29 cellular contexts compared by ENCODE assay signal in the genomic region with DNA sequence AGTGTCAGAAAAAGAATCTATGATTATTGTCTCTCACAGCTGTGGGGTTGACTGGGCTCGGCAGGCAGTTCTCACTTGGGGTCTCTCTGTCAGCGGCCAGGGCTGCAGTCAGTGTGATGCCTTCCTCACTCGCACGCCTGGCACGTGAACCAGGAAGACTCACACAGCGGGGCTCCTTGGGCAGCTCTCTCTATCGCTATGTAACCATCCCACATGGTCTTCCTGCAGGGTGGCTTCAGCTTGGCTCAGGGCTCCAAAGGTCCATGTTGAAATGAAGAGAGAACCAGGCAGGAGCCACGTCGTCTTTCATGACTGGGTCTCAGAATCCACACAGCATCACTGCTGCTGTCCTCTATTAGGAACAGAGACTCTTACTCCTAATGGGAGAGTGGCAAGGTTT.
"Had no signal": no experiment of that assay in that cellular context is flagged by ENCODE, and none has a peak within 500 bp of the region (broad histone marks: within the 10 kb centered on the region; RNA-seq: fewer than 3 reads in every experiment).

No MANE protein-coding gene starts in this region.

- H3K27me3 ChIP-seq: heart right ventricle, neural progenitor cell, transverse colon, upper lobe of right lung had no signal

- H3K4me3 Mint-ChIP-seq: effector memory CD8-positive, alpha-beta T cell; memory B cell; mesothelial cell of epicardium; naive B cell; natural killer cell treated with Interleukin-12 subunit alpha and Interleukin-12 subunit beta and Interleukin-15 and Interleukin-18, amount 100 ng/mL, for 72 hours; neural progenitor cell; stimulated activated naive B cell treated with anti-CD40 and anti-IgM and Interleukin-4, amounts not matched to agents 10 μg/mL and 1 μg/mL and 100 μg/mL, for 72 hours; stimulated activated naive CD8-positive, alpha-beta T cell treated with anti-CD3 and anti-CD28 coated beads, Interleukin-15, Interleukin-2, amounts not matched to agents 100 ng/mL and 50 ng/mL, for 24 hours had no signal

- H3K9me3 ChIP-seq: mucosa of descending colon, prostate gland, thoracic aorta, transverse colon, upper lobe of right lung had no signal

- H3K36me3 Mint-ChIP-seq: naive B cell; natural killer cell treated with Interleukin-12 subunit alpha and Interleukin-12 subunit beta and Interleukin-15 and Interleukin-18, amount 100 ng/mL, for 72 hours; neural progenitor cell had no signal

- H3K27ac Mint-ChIP-seq: effector memory CD8-positive, alpha-beta T cell; memory B cell; mesothelial cell of epicardium; natural killer cell treated with Interleukin-12 subunit alpha and Interleukin-12 subunit beta and Interleukin-15 and Interleukin-18, amount 100 ng/mL, for 72 hours; neural progenitor cell; stimulated activated naive CD8-positive, alpha-beta T cell treated with anti-CD3 and anti-CD28 coated beads, Interleukin-15, Interleukin-2, amounts not matched to agents 100 ng/mL and 50 ng/mL, for 24 hours had no signal

- FAIRE-seq: islet of Langerhans had no signal

- H3K9ac ChIP-seq: neural progenitor cell had no signal

- H3K4me3 ChIP-seq: esophagus squamous epithelium, heart right ventricle, lung, mucosa of descending colon, neural progenitor cell, prostate gland, skin epidermis, thoracic aorta, transverse colon, upper lobe of right lung had no signal

- DNase-seq: central memory CD4-positive, alpha-beta T cell; cortex of kidney; effector memory CD8-positive, alpha-beta T cell; erythroblast; esophagus squamous epithelium; foreskin melanocyte; glutamatergic neuron; heart right ventricle; hippocampal formation; left cardiac atrium; mucosa of descending colon; naive B cell; nucleus accumbens; right cardiac atrium; stimulated activated CD4-positive, alpha-beta T cell treated with anti-CD3 and anti-CD28 coated beads, Interleukin-15, amount 100 ng/mL, for 24 hours; stimulated activated CD4-positive, alpha-beta T cell treated with anti-CD3 and anti-CD28 coated beads, Interleukin-2, amount 100 ng/mL, for 48 hours; stimulated activated naive B cell treated with anti-CD40 and anti-IgM and Interleukin-4, amounts not matched to agents 10 μg/mL and 1 μg/mL and 100 μg/mL, for 72 hours; transverse colon; upper lobe of right lung had no signal

- ATAC-seq: effector memory CD8-positive, alpha-beta T cell; mucosa of descending colon; natural killer cell treated with Interleukin-12 subunit alpha and Interleukin-12 subunit beta and Interleukin-15 and Interleukin-18, amount 100 ng/mL, for 72 hours; right cardiac atrium; stimulated activated naive B cell treated with anti-CD40 and anti-IgM and Interleukin-4, amounts not matched to agents 10 μg/mL and 1 μg/mL and 100 μg/mL, for 72 hours; upper lobe of right lung had no signal

- H3K9me3 Mint-ChIP-seq: natural killer cell treated with Interleukin-12 subunit alpha and Interleukin-12 subunit beta and Interleukin-15 and Interleukin-18, amount 100 ng/mL, for 72 hours; stimulated activated naive CD8-positive, alpha-beta T cell treated with anti-CD3 and anti-CD28 coated beads, Interleukin-15, Interleukin-2, amounts not matched to agents 100 ng/mL and 50 ng/mL, for 24 hours had no signal

- H3K4me1 ChIP-seq: neural progenitor cell, prostate gland, upper lobe of right lung had no signal

- H2AFZ ChIP-seq: neural progenitor cell had no signal

- H3K36me3 ChIP-seq: esophagus squamous epithelium, heart right ventricle, prostate gland, thoracic aorta, transverse colon, upper lobe of right lung had no signal

- H3K4me2 ChIP-seq: neural progenitor cell had no signal

- H3K27ac ChIP-seq: esophagus squamous epithelium, neural progenitor cell, prostate gland, skin epidermis, thoracic aorta, transverse colon, upper lobe of right lung had no signal

- H3K4me1 Mint-ChIP-seq: mesothelial cell of epicardium; neural progenitor cell; stimulated activated naive B cell treated with anti-CD40 and anti-IgM and Interleukin-4, amounts not matched to agents 10 μg/mL and 1 μg/mL and 100 μg/mL, for 72 hours had no signal

- H3K27me3 Mint-ChIP-seq: effector memory CD8-positive, alpha-beta T cell; memory B cell; naive B cell; natural killer cell treated with Interleukin-12 subunit alpha and Interleukin-12 subunit beta and Interleukin-15 and Interleukin-18, amount 100 ng/mL, for 72 hours; stimulated activated naive B cell treated with anti-CD40 and anti-IgM and Interleukin-4, amounts not matched to agents 10 μg/mL and 1 μg/mL and 100 μg/mL, for 72 hours; stimulated activated naive CD8-positive, alpha-beta T cell treated with anti-CD3 and anti-CD28 coated beads, Interleukin-15, Interleukin-2, amounts not matched to agents 100 ng/mL and 50 ng/mL, for 24 hours had no signal
